ENCODE assay signal across 12 cellular contexts in genomic region chr1:100134872-100135271, GRCh38. TPM values are rescaled to one million over a fixed set of nuclear protein-coding genes. Genes with fewer than 3 reads are reported as not detected.
DNase-seq lines count a peak whose midpoint lies in the region; ATAC-seq, FAIRE-seq and TF ChIP-seq lines count a peak whose summit lies in the region.
"Had no signal": no experiment of that assay in that cellular context is flagged by ENCODE, and none has a peak within 500 bp of the region (broad histone marks: within the 10 kb centered on the region; RNA-seq: fewer than 3 reads in every experiment).

No MANE protein-coding gene starts in this region.

- WGBS in GM12878 (ENCODE audit: insufficient coverage, insufficient replicate concordance, low lambda C conversion rate, missing lambda C conversion rate), result 46% methylated on average over 3 of the region's 3 CpGs

- ATAC-seq in activated CD4-positive, alpha-beta T cell treated with anti-CD3 and anti-CD28 coated beads for 36 hours, result no peak
- ATAC-seq in GM12878, result no peak
- no peak for ATAC-seq in HG02759 (IDR thresholded peaks at IDR 0.05; ENCODE audit: unreplicated experiment)
- ATAC-seq in GM21360 (IDR thresholded peaks at IDR 0.05; ENCODE audit: unreplicated experiment), result no peak
- no peak for ATAC-seq in GM21447 (IDR thresholded peaks at IDR 0.05; ENCODE audit: unreplicated experiment)
- ATAC-seq: A549 had no signal

- H3K36me3 ChIP-seq in GM12878 (ENCODE audit: control insufficient read depth in 2 of 2, insufficient read depth in 2 of 2, low read length in 1 of 2) (peaks cover 0 to 9% of the 10 kb centered on the region in 2 experiments; a peak in 2 of 4 replicates), osteoblast (ENCODE audit: insufficient read depth, low read length) (peaks cover 31% of the 10 kb centered on the region)

- TF ChIP-seq EP300 in GM12878 (IDR thresholded peaks at IDR 0.05; ENCODE audit: borderline replicate concordance in 1 of 2, control insufficient read depth in 1 of 2, low read depth in 2 of 2, low read length in 2 of 2), result no peak

- no peaks in the 10 kb centered on the region for H3K9me3 Mint-ChIP-seq in activated CD4-positive, alpha-beta T cell treated with anti-CD3 and anti-CD28 coated beads for 36 hours (ENCODE audit: low read depth)

- H3K4me1 Mint-ChIP-seq in activated CD4-positive, alpha-beta T cell treated with anti-CD3 and anti-CD28 coated beads for 36 hours, result peaks cover 27% of the 10 kb centered on the region

- no peaks in the 10 kb centered on the region for H3K9me3 ChIP-seq in GM12878 (replicated peaks; ENCODE audit: control insufficient read depth, insufficient read depth, low read length)
- H3K9me3 ChIP-seq in osteoblast (ENCODE audit: low read depth, low read length), result no peaks in the 10 kb centered on the region
- H3K9me3 ChIP-seq: A549, adrenal gland, sigmoid colon had no signal

- in situ Hi-C loops in GM12878 (cut with MboI), result no loop called here

- no peak for FAIRE-seq in GM12878 (lab: Jason Lieb, UNC)
- FAIRE-seq: A549 had no signal

- peak; percentile 19 to 54 (median 22); a peak in 3 of 6 replicates for TF ChIP-seq CTCF in GM12878 (IDR thresholded peaks at IDR 0.05 in 2 of 3, conservative IDR thresholded peaks at IDR 0.05 in 1 of 3; ENCODE audit: control insufficient read depth in 2 of 3, extremely low read depth in 1 of 3, insufficient read depth in 1 of 3, low read depth in 3 of 3, low read length in 3 of 3)
- peak; percentile 20 for TF ChIP-seq CTCF in osteoblast (IDR thresholded peaks at IDR 0.05; ENCODE audit: extremely low read depth, low read depth, low read length)

- H3K4me3 ChIP-seq in GM12878 (no peak overlapping the region), osteoblast (ENCODE audit: insufficient read depth, low read length) (no peak overlapping the region)
- H3K4me3 ChIP-seq: A549, sigmoid colon had no signal

- CTCF ChIA-PET in activated CD4-positive, alpha-beta T cell treated with anti-CD3 and anti-CD28 coated beads for 36 hours (lab: Charles Lee), result interaction anchor here (3.6 kb wide), 1 partner anchor 325 kb away, joined by 22 read pairs; no protein-coding TSS in a partner anchor
- CTCF ChIA-PET in GM12878 (lab: Yijun Ruan, JAX), result interaction anchor here (0.6 to 1.9 kb wide), 5 partner anchors 83 to 732 kb away, joined by 3 to 9 read pairs (median 3); no protein-coding TSS in a partner anchor

- intact Hi-C loops in activated CD4-positive, alpha-beta T cell treated with anti-CD3 and anti-CD28 coated beads for 36 hours (cut with DNase I, micrococcal nuclease), result loop anchor here (1.0 to 5.0 kb wide), 2 partner anchors 283 to 327 kb away; partner anchors contain the start of gene AGL (in 1 of the 2)
- intact Hi-C loops in GM12878 (cut with micrococcal nuclease; ENCODE audit: unreplicated experiment), result loop anchor here (2.0 to 10.0 kb wide), 2 partner anchors 320 to 326 kb away; no protein-coding TSS in a partner anchor

- H2AFZ ChIP-seq in GM12878 (ENCODE audit: control insufficient read depth, low read depth, low read length), result no peak overlapping the region
- no peak overlapping the region for H2AFZ ChIP-seq in osteoblast (ENCODE audit: low read length)

- RAD21 ChIA-PET in GM12878 (lab: Charles Lee; ENCODE audit: unreplicated experiment), result interaction anchor here (1.1 to 2.1 kb wide), 5 partner anchors 114 to 369 kb away, joined by 3 to 5 read pairs (median 4); partner anchors contain the start of gene FRRS1

- H3K9ac ChIP-seq in GM12878 (ENCODE audit: control insufficient read depth, insufficient read depth, low read length), result no peak overlapping the region

- TF ChIP-seq RAD21 in GM12878 (IDR thresholded peaks at IDR 0.05; ENCODE audit: insufficient read depth, low read depth, low read length), result peak; percentile 63

- BruUV-seq in GM12878 (replicated peaks; lab: Mats Ljungman, UMichigan), result no TSS peak

- H3K36me3 Mint-ChIP-seq in activated CD4-positive, alpha-beta T cell treated with anti-CD3 and anti-CD28 coated beads for 36 hours (ENCODE audit: low read depth), result peaks cover 20% of the 10 kb centered on the region

- H3K4me1 ChIP-seq in GM12878 (ENCODE audit: control insufficient read depth, insufficient read depth, low read length) (peaks cover 7% of the 10 kb centered on the region), osteoblast (ENCODE audit: insufficient read depth, low read length) (peaks cover 19% of the 10 kb centered on the region)

- no peak for DNase-seq in activated CD4-positive, alpha-beta T cell treated with anti-CD3 and anti-CD28 coated beads for 36 hours
- DNase-seq in activated CD4-positive, alpha-beta T cell treated with anti-CD3 and anti-CD28 coated beads, Interleukin-2, amount 50 U/mL, for 4 hours, result no peak
- DNase-seq in NAMALWA (ENCODE audit: low spot score), result peak; percentile 38
- DNase-seq in GM12878 (ENCODE audit: low read depth, low spot score), result no peak
- DNase-seq in osteoblast (ENCODE audit: insufficient read length, low spot score, missing footprints), result no peak
- DNase-seq: adrenal gland, sigmoid colon had no signal

- POLR2A ChIA-PET in activated CD4-positive, alpha-beta T cell treated with anti-CD3 and anti-CD28 coated beads for 36 hours (lab: Charles Lee), result no interaction called here
- POLR2A ChIA-PET in GM12878 (lab: Charles Lee), result interaction anchor here (1.0 kb wide), 1 partner anchor 324 kb away, joined by 3 read pairs; no protein-coding TSS in a partner anchor

- no peaks in the 10 kb centered on the region for H3K27me3 ChIP-seq in GM12878 (replicated peaks in 1 of 2; ENCODE audit: control insufficient read depth in 2 of 2, insufficient read depth in 2 of 2, low read length in 1 of 2)
- H3K27me3 ChIP-seq in osteoblast (ENCODE audit: insufficient read depth, low read length), result no peaks in the 10 kb centered on the region
- H3K27me3 ChIP-seq: adrenal gland, sigmoid colon had no signal

- peaks cover 48% of the 10 kb centered on the region for H3K79me2 ChIP-seq in GM12878 (ENCODE audit: control insufficient read depth, insufficient read depth, low read length)
- peaks cover 48% of the 10 kb centered on the region for H3K79me2 ChIP-seq in osteoblast (ENCODE audit: insufficient read depth, low read length)

- H3K4me2 ChIP-seq in GM12878 (ENCODE audit: control insufficient read depth, insufficient read depth) (no peak overlapping the region; the same call in 1 of the 2 replicates), osteoblast (ENCODE audit: insufficient read depth, low read length) (no peak overlapping the region)

- H3K4me3 Mint-ChIP-seq in activated CD4-positive, alpha-beta T cell treated with anti-CD3 and anti-CD28 coated beads for 36 hours, result no peak overlapping the region

- H3K27ac ChIP-seq in GM12878 (ENCODE audit: control insufficient read depth, insufficient read depth) (no peak overlapping the region), osteoblast (ENCODE audit: low read depth, low read length) (no peak overlapping the region)
- H3K27ac ChIP-seq: A549, adrenal gland, sigmoid colon had no signal

- H3K27me3 Mint-ChIP-seq in activated CD4-positive, alpha-beta T cell treated with anti-CD3 and anti-CD28 coated beads for 36 hours, result no peaks in the 10 kb centered on the region

- H3K27ac Mint-ChIP-seq in activated CD4-positive, alpha-beta T cell treated with anti-CD3 and anti-CD28 coated beads for 36 hours, result peak overlapping the region; percentile 0

- H4K20me1 ChIP-seq in GM12878 (ENCODE audit: control insufficient read depth, insufficient read depth) (no peaks in the 10 kb centered on the region), osteoblast (ENCODE audit: insufficient read depth, low read length) (no peaks in the 10 kb centered on the region)

- SMC1A ChIA-PET in GM12878 (lab: Charles Lee; ENCODE audit: uncharacterized antibody, unreplicated experiment), result interaction anchor here (0.7 to 1.9 kb wide), 11 partner anchors 11 to 329 kb away, joined by 3 to 9 read pairs (median 3); no protein-coding TSS in a partner anchor

- TF ChIP-seq POLR2A in GM12878 (IDR thresholded peaks at IDR 0.05; ENCODE audit: low read depth, low read length), result no peak

RNA-seq across cellular contexts. Expression of gene TRMT13, which starts 1.9 kb away (rescaled TPM):
- 10 to 100 TPM; 19.0 to 20.2 TPM for total RNA-seq in activated CD4-positive, alpha-beta T cell treated with anti-CD3 and anti-CD28 coated beads for 36 hours
- 79.1 and 97.4 TPM in 2 replicates for total RNA-seq in GM12878 (2013; cell fraction: nucleolus; rRNA removed)
- total RNA-seq in GM12878 (2014; rRNA removed), result 13.7 and 20.8 TPM in 2 replicates
- 21.1 and 21.6 TPM in 2 replicates for total RNA-seq in GM12878 (2014; rRNA removed; fragmentation: Illumina TruSeq; extraction: Trizol)
- total RNA-seq in GM12878 (2021), result 13.9 and 16.9 TPM in 2 replicates
- polyA plus RNA-seq in GM12878 (2011; ENCODE audit: low read depth), result 3.1 TPM
- 25.1 and 43.8 TPM in 2 replicates for polyA plus RNA-seq in GM12878 (2011; rRNA removed)
- polyA plus RNA-seq in GM12878 (2011; cell fraction: cytosol; rRNA removed), result 4.9 and 6.2 TPM in 2 replicates
- 40.5 and 42.3 TPM in 2 replicates for polyA plus RNA-seq in GM12878 (2011; cell fraction: nucleus; rRNA removed)
- polyA plus RNA-seq in GM12878 (2012), result 7.2 and 10.6 TPM in 2 replicates
- 26.6 and 36.5 TPM in 2 replicates for polyA plus RNA-seq in GM12878 (2014; fragmentation: Illumina TruSeq; extraction: Trizol)
- polyA plus RNA-seq in GM12878 (2014; fragmentation: Nextera tagmentation; extraction: Ambion mirVana), result 10 to 100 TPM; 17.1 to 22.3 TPM
- polyA plus RNA-seq in GM12878 (2014; rRNA removed), result 15.0 and 24.4 TPM in 2 replicates
- polyA plus RNA-seq in GM12878 (2016; fragmentation: Nextera tagmentation; extraction: Ambion mirVana), result 10 to 100 TPM; 18.9 to 23.3 TPM
- polyA minus RNA-seq in GM12878 (2011; rRNA and poly(A)+ RNA removed), result 5.1 and 9.0 TPM in 2 replicates
- polyA minus RNA-seq in GM12878 (2011; cell fraction: cytosol; rRNA and poly(A)+ RNA removed), result 6.1 and 6.4 TPM in 2 replicates
- polyA minus RNA-seq in GM12878 (2011; cell fraction: nucleus; rRNA and poly(A)+ RNA removed), result 10.6 and 14.3 TPM in 2 replicates
- 9.7 and 10.9 TPM in 2 replicates for total RNA-seq in osteoblast

RNA-seq across cellular contexts. Expression of gene SASS6, which starts 2.1 kb away (rescaled TPM):
- total RNA-seq in activated CD4-positive, alpha-beta T cell treated with anti-CD3 and anti-CD28 coated beads for 36 hours, result 10 to 100 TPM; 14.2 to 17.4 TPM
- 20.8 and 22.8 TPM in 2 replicates for total RNA-seq in GM12878 (2013; cell fraction: nucleolus; rRNA removed)
- total RNA-seq in GM12878 (2014; rRNA removed), result 8.8 and 12.6 TPM in 2 replicates
- total RNA-seq in GM12878 (2014; rRNA removed; fragmentation: Illumina TruSeq; extraction: Trizol), result 17.9 and 18.5 TPM in 2 replicates
- total RNA-seq in GM12878 (2021), result 9.7 and 11.1 TPM in 2 replicates
- polyA plus RNA-seq in GM12878 (2011; ENCODE audit: low read depth), result 3.1 TPM
- polyA plus RNA-seq in GM12878 (2011; rRNA removed), result 7.0 and 11.1 TPM in 2 replicates
- 1.5 and 1.9 TPM in 2 replicates for polyA plus RNA-seq in GM12878 (2011; cell fraction: cytosol; rRNA removed)
- 6.6 and 7.8 TPM in 2 replicates for polyA plus RNA-seq in GM12878 (2011; cell fraction: nucleus; rRNA removed)
- 5.5 and 6.8 TPM in 2 replicates for polyA plus RNA-seq in GM12878 (2012)
- polyA plus RNA-seq in GM12878 (2014; fragmentation: Illumina TruSeq; extraction: Trizol), result 17.1 and 21.0 TPM in 2 replicates
- 10 to 100 TPM in 1 of 2 experiments, 1 to 10 TPM in 1; 8.2 to 10.7 TPM for polyA plus RNA-seq in GM12878 (2014; fragmentation: Nextera tagmentation; extraction: Ambion mirVana)
- 6.6 and 6.7 TPM in 2 replicates for polyA plus RNA-seq in GM12878 (2014; rRNA removed)
- 10 to 100 TPM; 11.2 to 11.9 TPM for polyA plus RNA-seq in GM12878 (2016; fragmentation: Nextera tagmentation; extraction: Ambion mirVana)
- polyA minus RNA-seq in GM12878 (2011; rRNA and poly(A)+ RNA removed), result 2.4 and 3.1 TPM in 2 replicates
- 1.7 and 2.7 TPM in 2 replicates for polyA minus RNA-seq in GM12878 (2011; cell fraction: cytosol; rRNA and poly(A)+ RNA removed)
- polyA minus RNA-seq in GM12878 (2011; cell fraction: nucleus; rRNA and poly(A)+ RNA removed), result 2.9 and 3.9 TPM in 2 replicates
- 2.1 and 2.5 TPM in 2 replicates for total RNA-seq in osteoblast

RNA-seq across cellular contexts. Expression of gene LRRC39, which starts 43.2 kb away (rescaled TPM):
- under 1 TPM; 0.32 to 0.51 TPM for total RNA-seq in activated CD4-positive, alpha-beta T cell treated with anti-CD3 and anti-CD28 coated beads for 36 hours
- 0.84 and 0.91 TPM in 2 replicates for total RNA-seq in GM12878 (2013; cell fraction: nucleolus; rRNA removed)
- 0.33 and 0.51 TPM in 2 replicates for total RNA-seq in GM12878 (2014; rRNA removed)
- total RNA-seq in GM12878 (2014; rRNA removed; fragmentation: Illumina TruSeq; extraction: Trizol), result 0.76 and 0.88 TPM in 2 replicates
- 0.13 and 0.23 TPM in 2 replicates for total RNA-seq in GM12878 (2021)
- 0.87 TPM for polyA plus RNA-seq in GM12878 (2011; ENCODE audit: low read depth)
- 0.95 and 1.9 TPM in 2 replicates for polyA plus RNA-seq in GM12878 (2011; rRNA removed)
- 0.27 and 0.48 TPM in 2 replicates for polyA plus RNA-seq in GM12878 (2011; cell fraction: cytosol; rRNA removed)
- polyA plus RNA-seq in GM12878 (2011; cell fraction: nucleus; rRNA removed), result 1.9 and 2.6 TPM in 2 replicates
- polyA plus RNA-seq in GM12878 (2012), result 0.56 and 0.69 TPM in 2 replicates
- polyA plus RNA-seq in GM12878 (2014; fragmentation: Illumina TruSeq; extraction: Trizol), result 1.0 and 1.3 TPM in 2 replicates
- under 1 TPM; 0.35 to 0.62 TPM for polyA plus RNA-seq in GM12878 (2014; fragmentation: Nextera tagmentation; extraction: Ambion mirVana)
- polyA plus RNA-seq in GM12878 (2014; rRNA removed), result 1.1 TPM in 2 replicates
- polyA plus RNA-seq in GM12878 (2016; fragmentation: Nextera tagmentation; extraction: Ambion mirVana), result under 1 TPM; 0.39 to 0.50 TPM
- polyA minus RNA-seq in GM12878 (2011; rRNA and poly(A)+ RNA removed), result 0.21 and 0.29 TPM in 2 replicates
- not detected in 2 replicates for polyA minus RNA-seq in GM12878 (2011; cell fraction: cytosol; rRNA and poly(A)+ RNA removed)
- 0.36 TPM in 1 of 2 replicates, not detected in the other for polyA minus RNA-seq in GM12878 (2011; cell fraction: nucleus; rRNA and poly(A)+ RNA removed)
- total RNA-seq in osteoblast, result 0.36 and 1.2 TPM in 2 replicates
- total RNA-seq: epithelial cell of proximal tubule had no signal
